Comparison of ENCODE assay signal across 1 cellular context in the genomic region with DNA sequence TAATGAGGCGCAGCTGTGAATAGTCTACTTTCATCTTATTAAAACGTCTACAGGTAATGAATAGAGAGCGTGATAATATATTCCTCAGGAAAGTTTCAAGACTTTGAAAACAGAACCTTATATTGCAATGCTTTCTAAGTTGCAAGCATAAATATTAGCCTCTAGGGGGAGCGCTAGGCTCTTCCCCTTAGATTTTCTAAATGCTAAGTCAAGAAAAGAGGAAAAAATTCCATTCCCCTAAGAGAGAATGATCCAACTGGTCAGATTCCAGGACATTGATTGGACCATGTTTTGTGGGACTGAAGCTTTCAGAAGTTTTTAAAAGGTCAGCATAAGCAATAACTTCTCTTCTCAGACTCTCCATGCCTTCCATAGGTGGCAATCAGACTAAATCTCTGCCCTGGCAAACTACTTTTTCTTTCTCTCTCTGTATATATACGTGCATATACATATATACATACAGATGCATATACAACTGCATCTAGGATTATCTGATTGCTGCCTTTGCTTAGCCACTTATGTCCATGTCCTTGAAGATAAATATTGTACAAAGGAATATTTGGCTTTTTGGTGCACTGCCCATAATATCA.
TF ChIP-seq lines count a peak whose summit lies in the region.

No MANE protein-coding gene starts in this region.

TF ChIP-seq in K562, 482 proteins besides CTCF, POLR2A, EP300 and RAD21 (continued from another document):
- TF ChIP-seq, protein P1, sequence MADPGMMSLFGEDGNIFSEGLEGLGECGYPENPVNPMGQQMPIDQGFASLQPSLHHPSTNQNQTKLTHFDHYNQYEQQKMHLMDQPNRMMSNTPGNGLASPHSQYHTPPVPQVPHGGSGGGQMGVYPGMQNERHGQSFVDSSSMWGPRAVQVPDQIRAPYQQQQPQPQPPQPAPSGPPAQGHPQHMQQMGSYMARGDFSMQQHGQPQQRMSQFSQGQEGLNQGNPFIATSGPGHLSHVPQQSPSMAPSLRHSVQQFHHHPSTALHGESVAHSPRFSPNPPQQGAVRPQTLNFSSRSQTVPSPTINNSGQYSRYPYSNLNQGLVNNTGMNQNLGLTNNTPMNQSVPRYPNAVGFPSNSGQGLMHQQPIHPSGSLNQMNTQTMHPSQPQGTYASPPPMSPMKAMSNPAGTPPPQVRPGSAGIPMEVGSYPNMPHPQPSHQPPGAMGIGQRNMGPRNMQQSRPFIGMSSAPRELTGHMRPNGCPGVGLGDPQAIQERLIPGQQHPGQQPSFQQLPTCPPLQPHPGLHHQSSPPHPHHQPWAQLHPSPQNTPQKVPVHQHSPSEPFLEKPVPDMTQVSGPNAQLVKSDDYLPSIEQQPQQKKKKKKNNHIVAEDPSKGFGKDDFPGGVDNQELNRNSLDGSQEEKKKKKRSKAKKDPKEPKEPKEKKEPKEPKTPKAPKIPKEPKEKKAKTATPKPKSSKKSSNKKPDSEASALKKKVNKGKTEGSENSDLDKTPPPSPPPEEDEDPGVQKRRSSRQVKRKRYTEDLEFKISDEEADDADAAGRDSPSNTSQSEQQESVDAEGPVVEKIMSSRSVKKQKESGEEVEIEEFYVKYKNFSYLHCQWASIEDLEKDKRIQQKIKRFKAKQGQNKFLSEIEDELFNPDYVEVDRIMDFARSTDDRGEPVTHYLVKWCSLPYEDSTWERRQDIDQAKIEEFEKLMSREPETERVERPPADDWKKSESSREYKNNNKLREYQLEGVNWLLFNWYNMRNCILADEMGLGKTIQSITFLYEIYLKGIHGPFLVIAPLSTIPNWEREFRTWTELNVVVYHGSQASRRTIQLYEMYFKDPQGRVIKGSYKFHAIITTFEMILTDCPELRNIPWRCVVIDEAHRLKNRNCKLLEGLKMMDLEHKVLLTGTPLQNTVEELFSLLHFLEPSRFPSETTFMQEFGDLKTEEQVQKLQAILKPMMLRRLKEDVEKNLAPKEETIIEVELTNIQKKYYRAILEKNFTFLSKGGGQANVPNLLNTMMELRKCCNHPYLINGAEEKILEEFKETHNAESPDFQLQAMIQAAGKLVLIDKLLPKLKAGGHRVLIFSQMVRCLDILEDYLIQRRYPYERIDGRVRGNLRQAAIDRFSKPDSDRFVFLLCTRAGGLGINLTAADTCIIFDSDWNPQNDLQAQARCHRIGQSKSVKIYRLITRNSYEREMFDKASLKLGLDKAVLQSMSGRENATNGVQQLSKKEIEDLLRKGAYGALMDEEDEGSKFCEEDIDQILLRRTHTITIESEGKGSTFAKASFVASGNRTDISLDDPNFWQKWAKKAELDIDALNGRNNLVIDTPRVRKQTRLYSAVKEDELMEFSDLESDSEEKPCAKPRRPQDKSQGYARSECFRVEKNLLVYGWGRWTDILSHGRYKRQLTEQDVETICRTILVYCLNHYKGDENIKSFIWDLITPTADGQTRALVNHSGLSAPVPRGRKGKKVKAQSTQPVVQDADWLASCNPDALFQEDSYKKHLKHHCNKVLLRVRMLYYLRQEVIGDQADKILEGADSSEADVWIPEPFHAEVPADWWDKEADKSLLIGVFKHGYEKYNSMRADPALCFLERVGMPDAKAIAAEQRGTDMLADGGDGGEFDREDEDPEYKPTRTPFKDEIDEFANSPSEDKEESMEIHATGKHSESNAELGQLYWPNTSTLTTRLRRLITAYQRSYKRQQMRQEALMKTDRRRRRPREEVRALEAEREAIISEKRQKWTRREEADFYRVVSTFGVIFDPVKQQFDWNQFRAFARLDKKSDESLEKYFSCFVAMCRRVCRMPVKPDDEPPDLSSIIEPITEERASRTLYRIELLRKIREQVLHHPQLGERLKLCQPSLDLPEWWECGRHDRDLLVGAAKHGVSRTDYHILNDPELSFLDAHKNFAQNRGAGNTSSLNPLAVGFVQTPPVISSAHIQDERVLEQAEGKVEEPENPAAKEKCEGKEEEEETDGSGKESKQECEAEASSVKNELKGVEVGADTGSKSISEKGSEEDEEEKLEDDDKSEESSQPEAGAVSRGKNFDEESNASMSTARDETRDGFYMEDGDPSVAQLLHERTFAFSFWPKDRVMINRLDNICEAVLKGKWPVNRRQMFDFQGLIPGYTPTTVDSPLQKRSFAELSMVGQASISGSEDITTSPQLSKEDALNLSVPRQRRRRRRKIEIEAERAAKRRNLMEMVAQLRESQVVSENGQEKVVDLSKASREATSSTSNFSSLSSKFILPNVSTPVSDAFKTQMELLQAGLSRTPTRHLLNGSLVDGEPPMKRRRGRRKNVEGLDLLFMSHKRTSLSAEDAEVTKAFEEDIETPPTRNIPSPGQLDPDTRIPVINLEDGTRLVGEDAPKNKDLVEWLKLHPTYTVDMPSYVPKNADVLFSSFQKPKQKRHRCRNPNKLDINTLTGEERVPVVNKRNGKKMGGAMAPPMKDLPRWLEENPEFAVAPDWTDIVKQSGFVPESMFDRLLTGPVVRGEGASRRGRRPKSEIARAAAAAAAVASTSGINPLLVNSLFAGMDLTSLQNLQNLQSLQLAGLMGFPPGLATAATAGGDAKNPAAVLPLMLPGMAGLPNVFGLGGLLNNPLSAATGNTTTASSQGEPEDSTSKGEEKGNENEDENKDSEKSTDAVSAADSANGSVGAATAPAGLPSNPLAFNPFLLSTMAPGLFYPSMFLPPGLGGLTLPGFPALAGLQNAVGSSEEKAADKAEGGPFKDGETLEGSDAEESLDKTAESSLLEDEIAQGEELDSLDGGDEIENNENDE (IDR thresholded peaks at IDR 0.05; ENCODE audit: low read depth, low read length) = no peak
- TF ChIP-seq ZNF140 (CRISPR knock-in tag; IDR thresholded peaks at IDR 0.05) (no peak), CSDE1 (IDR thresholded peaks at IDR 0.05) (no peak), ZNF764 (CRISPR knock-in tag; IDR thresholded peaks at IDR 0.05; ENCODE audit: low read depth) (no peak), CBFA2T2 (conservative IDR thresholded peaks at IDR 0.05) (no peak)
- TF ChIP-seq, protein P2, sequence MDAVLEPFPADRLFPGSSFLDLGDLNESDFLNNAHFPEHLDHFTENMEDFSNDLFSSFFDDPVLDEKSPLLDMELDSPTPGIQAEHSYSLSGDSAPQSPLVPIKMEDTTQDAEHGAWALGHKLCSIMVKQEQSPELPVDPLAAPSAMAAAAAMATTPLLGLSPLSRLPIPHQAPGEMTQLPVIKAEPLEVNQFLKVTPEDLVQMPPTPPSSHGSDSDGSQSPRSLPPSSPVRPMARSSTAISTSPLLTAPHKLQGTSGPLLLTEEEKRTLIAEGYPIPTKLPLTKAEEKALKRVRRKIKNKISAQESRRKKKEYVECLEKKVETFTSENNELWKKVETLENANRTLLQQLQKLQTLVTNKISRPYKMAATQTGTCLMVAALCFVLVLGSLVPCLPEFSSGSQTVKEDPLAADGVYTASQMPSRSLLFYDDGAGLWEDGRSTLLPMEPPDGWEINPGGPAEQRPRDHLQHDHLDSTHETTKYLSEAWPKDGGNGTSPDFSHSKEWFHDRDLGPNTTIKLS (IDR thresholded peaks at IDR 0.05; ENCODE audit: borderline replicate concordance, low read depth) = no peak
TF ChIP-seq in K562: peak in this region for 0.
